1 cellular context compared by ENCODE assay signal in genomic region chr3:27666277-27666676, GRCh38.
TF ChIP-seq lines count a peak whose summit lies in the region.

No MANE protein-coding gene starts in this region.

TF ChIP-seq in HepG2, 621 proteins besides CTCF, POLR2A, EP300 and RAD21 (continued from another document):
- TF ChIP-seq ZBTB26 (CRISPR knock-in tag; IDR thresholded peaks at IDR 0.05; ENCODE audit: borderline replicate concordance) (no peak), MTA3 (CRISPR knock-in tag; IDR thresholded peaks at IDR 0.05) (no peak), TOPORS (CRISPR knock-in tag; IDR thresholded peaks at IDR 0.05) (no peak), MTF2 (CRISPR knock-in tag; IDR thresholded peaks at IDR 0.05; ENCODE audit: borderline replicate concordance) (no peak), ZNF678 (CRISPR knock-in tag; IDR thresholded peaks at IDR 0.05) (no peak), POLR2AphosphoS5 (IDR thresholded peaks at IDR 0.05; ENCODE audit: low read depth, low read length) (no peak), STAT5B (CRISPR knock-in tag; IDR thresholded peaks at IDR 0.05) (no peak), MXD3 (CRISPR knock-in tag; IDR thresholded peaks at IDR 0.05) (no peak), ZNF362 (CRISPR knock-in tag; IDR thresholded peaks at IDR 0.05; ENCODE audit: borderline replicate concordance) (no peak), ONECUT2 (CRISPR knock-in tag; IDR thresholded peaks at IDR 0.05) (no peak), AKNA (CRISPR knock-in tag; IDR thresholded peaks at IDR 0.05; ENCODE audit: borderline replicate concordance) (no peak), MYC (CRISPR knock-in tag; IDR thresholded peaks at IDR 0.05; ENCODE audit: borderline replicate concordance) (no peak), ZNF484 (CRISPR knock-in tag; IDR thresholded peaks at IDR 0.05; ENCODE audit: borderline replicate concordance, low read depth) (no peak)
- TF ChIP-seq, protein P1, sequence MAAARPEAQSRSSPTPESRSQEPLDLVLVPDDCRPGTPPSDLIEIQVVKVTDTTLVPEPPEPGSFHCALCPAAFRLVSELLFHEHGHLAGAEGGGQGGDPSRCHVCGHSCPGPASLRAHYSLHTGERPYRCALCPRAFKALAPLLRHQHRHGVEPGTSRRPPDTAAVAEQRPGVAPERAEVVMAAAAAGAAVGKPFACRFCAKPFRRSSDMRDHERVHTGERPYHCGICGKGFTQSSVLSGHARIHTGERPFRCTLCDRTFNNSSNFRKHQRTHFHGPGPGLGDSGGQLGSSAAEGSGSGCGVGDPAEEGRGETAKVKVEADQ (CRISPR knock-in tag; IDR thresholded peaks at IDR 0.05; ENCODE audit: borderline replicate concordance), result no peak
